In the genomic region with DNA sequence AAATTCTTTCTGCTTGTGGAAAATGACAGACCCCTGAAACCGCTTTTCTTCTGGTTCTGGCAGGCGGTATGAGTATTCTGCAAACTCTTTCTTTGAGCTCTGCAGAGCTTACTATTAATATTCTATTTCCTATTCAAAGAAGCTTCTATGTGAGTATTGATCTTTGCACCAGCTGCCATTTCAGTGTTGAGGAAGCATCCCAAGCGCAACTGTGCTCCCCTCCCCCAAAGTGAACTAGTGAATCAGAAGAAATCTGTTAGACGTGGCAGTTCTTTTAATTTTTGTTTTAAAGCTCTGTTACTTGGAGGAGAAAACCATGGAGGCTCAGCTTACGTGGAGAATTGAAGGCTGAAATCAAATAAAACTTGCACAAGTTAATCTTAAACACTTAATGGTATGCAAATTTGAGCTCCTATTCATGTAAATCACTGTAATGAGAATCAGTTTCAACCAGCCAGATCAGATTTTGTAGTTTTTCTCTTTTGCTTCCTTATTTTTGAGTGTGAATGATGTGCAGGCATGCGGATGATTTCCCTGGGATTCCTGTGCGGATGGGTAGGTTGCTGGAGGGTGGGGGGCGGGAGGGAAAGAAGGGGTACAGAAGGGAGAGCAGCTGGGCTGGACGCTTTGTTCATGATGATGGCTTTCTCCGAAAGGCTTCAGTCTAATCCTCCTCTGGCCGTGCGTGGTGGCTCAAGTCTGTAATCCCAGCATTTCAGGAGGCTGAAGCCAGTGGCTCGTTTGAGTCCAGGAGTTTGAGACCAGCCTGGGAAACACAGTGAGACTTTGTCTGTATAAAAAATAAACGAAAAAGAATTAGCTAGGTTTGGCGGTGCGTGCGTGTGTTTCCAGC, we compare ENCODE assay signal across 18 cellular contexts. TPM values are rescaled to one million over a fixed set of nuclear protein-coding genes. Genes with fewer than 3 reads are reported as not detected.
DNase-seq lines count a peak whose midpoint lies in the region; ATAC-seq and TF ChIP-seq lines count a peak whose summit lies in the region.
"Had no signal": no experiment of that assay in that cellular context is flagged by ENCODE, and none has a peak within 500 bp of the region (broad histone marks: within the 10 kb centered on the region; RNA-seq: fewer than 3 reads in every experiment).

No MANE protein-coding gene starts in this region.

- H3K9me3 ChIP-seq in neural cell (ENCODE audit: low read length), result no peaks in the 10 kb centered on the region
- H3K9me3 ChIP-seq: SK-N-SH had no signal

- no peaks in the 10 kb centered on the region for H4K20me1 ChIP-seq in neural cell (ENCODE audit: insufficient read depth)

- no peak overlapping the region for H2AFZ ChIP-seq in neural cell (ENCODE audit: low read depth, low read length)

- peak overlapping the region; percentile 46 for H3K4me2 ChIP-seq in neural cell (ENCODE audit: low read length)
- H3K4me2 ChIP-seq: SK-N-SH had no signal

- TF ChIP-seq RAD21 in neural cell (conservative IDR thresholded peaks at IDR 0.05), result no peak

- H3K9ac ChIP-seq in neural cell (ENCODE audit: low read length), result peak overlapping the region; percentile 60
- H3K9ac ChIP-seq: SK-N-SH had no signal

- peak overlapping the region; percentile 20; the same call in 1 of the 2 replicates for H3K4me3 ChIP-seq in Jurkat, Clone E6-1 (ENCODE audit: low read length)
- H3K4me3 ChIP-seq in neural cell (ENCODE audit: low read length), result peak overlapping the region; percentile 48

- H3K27ac ChIP-seq in caudate nucleus (ENCODE audit: low read depth, low read length), result peak overlapping the region; percentile 60
- peak overlapping the region; percentile 91 for H3K27ac ChIP-seq in neural cell (ENCODE audit: low read length)

- no peaks in the 10 kb centered on the region for H3K27me3 ChIP-seq in neural cell (ENCODE audit: insufficient read depth, low read depth, low read length)

- H3F3A ChIP-seq in neural cell (ENCODE audit: insufficient read depth, low read length, poor library complexity, severe bottlenecking), result peaks cover 3% of the 10 kb centered on the region

- H3K79me2 ChIP-seq in neural cell (replicated peaks; ENCODE audit: insufficient read depth, low read length), result no peaks in the 10 kb centered on the region

- no peak for TF ChIP-seq EP300 in neural cell (conservative IDR thresholded peaks at IDR 0.05; ENCODE audit: poor library complexity, severe bottlenecking)

- no peak for TF ChIP-seq CTCF in neural cell (IDR thresholded peaks at IDR 0.05; ENCODE audit: poor library complexity, severe bottlenecking)

- no peak for DNase-seq in Jurkat, Clone E6-1 (ENCODE audit: low read depth, low spot score)
- peak in 4 of 61 donors; percentile 5 to 56 (median 32) for DNase-seq in caudate nucleus (lab: John Stamatoyannopoulos, UW)
- no peak for DNase-seq in activated naive CD4-positive, alpha-beta T cell treated with Interleukin-2 at 50 U/mL for 16 hours
- no peak for DNase-seq in HPDE6-E6E7 (ENCODE audit: extremely low spot score)
- DNase-seq: DMS 273 treated with DMSO at 0.1 percent for 48 hours, GDM1, KBM-7, NCI-H1694 treated with DMSO at 0.1 percent for 48 hours, NCI-H2107, NCI-H510A, PC-3, RPMI8226, SHP77 treated with DMSO at 0.1 percent for 48 hours, SK-N-SH had no signal

- no peaks in the 10 kb centered on the region for H3K36me3 ChIP-seq in neural cell (ENCODE audit: insufficient read depth, low read length)

- no peak for ATAC-seq in GM18867 (IDR thresholded peaks at IDR 0.05; ENCODE audit: unreplicated experiment)
- ATAC-seq in GM18502 (IDR thresholded peaks at IDR 0.05; ENCODE audit: poor library complexity, unreplicated experiment), result no peak
- ATAC-seq: PC-3 had no signal

- H3K9me2 ChIP-seq in neural cell (ENCODE audit: insufficient read depth, low read length), result no peaks in the 10 kb centered on the region
- H3K9me2 ChIP-seq: SK-N-SH had no signal

TF ChIP-seq in neural cell, 6 proteins besides CTCF, POLR2A, EP300 and RAD21:
- TF ChIP-seq POLR2AphosphoS5 (IDR thresholded peaks at IDR 0.05) (no peak), MXI1 (conservative IDR thresholded peaks at IDR 0.05; ENCODE audit: poor library complexity, severe bottlenecking) (no peak), SMC3 (conservative IDR thresholded peaks at IDR 0.05; ENCODE audit: poor library complexity) (no peak), EZH2 (IDR thresholded peaks at IDR 0.05; ENCODE audit: borderline replicate concordance, insufficient read depth, low read length, poor library complexity, severe bottlenecking) (no peak), TAF1 (IDR thresholded peaks at IDR 0.05; ENCODE audit: low read depth) (no peak)
- TF ChIP-seq, protein P1, sequence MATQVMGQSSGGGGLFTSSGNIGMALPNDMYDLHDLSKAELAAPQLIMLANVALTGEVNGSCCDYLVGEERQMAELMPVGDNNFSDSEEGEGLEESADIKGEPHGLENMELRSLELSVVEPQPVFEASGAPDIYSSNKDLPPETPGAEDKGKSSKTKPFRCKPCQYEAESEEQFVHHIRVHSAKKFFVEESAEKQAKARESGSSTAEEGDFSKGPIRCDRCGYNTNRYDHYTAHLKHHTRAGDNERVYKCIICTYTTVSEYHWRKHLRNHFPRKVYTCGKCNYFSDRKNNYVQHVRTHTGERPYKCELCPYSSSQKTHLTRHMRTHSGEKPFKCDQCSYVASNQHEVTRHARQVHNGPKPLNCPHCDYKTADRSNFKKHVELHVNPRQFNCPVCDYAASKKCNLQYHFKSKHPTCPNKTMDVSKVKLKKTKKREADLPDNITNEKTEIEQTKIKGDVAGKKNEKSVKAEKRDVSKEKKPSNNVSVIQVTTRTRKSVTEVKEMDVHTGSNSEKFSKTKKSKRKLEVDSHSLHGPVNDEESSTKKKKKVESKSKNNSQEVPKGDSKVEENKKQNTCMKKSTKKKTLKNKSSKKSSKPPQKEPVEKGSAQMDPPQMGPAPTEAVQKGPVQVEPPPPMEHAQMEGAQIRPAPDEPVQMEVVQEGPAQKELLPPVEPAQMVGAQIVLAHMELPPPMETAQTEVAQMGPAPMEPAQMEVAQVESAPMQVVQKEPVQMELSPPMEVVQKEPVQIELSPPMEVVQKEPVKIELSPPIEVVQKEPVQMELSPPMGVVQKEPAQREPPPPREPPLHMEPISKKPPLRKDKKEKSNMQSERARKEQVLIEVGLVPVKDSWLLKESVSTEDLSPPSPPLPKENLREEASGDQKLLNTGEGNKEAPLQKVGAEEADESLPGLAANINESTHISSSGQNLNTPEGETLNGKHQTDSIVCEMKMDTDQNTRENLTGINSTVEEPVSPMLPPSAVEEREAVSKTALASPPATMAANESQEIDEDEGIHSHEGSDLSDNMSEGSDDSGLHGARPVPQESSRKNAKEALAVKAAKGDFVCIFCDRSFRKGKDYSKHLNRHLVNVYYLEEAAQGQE (IDR thresholded peaks at IDR 0.05; ENCODE audit: borderline replicate concordance), result no peak
TF ChIP-seq in neural cell: peak in this region for 0.

RNA-seq across cellular contexts. Expression of a gene that starts 16.1 kb away (rescaled TPM):
- not detected for polyA plus RNA-seq in Jurkat, Clone E6-1 (2012; ENCODE audit: insufficient read depth, insufficient read length)
- polyA plus RNA-seq in neural cell, result 0.12 TPM in 1 of 2 replicates, not detected in the other
- 0.93 and 1.2 TPM in 2 replicates for polyA minus RNA-seq in neural cell
- polyA plus RNA-seq: CD14-positive monocyte, SK-N-SH had no signal
